8 cellular contexts compared by ENCODE assay signal in genomic region chrX:39854772-39855747, GRCh38.
DNase-seq lines count a peak whose midpoint lies in the region; ATAC-seq and TF ChIP-seq lines count a peak whose summit lies in the region.

No MANE protein-coding gene starts in this region.

- H3K9me3 ChIP-seq in spleen = no peaks in the 10 kb centered on the region

- H3K4me3 Mint-ChIP-seq in activated T-cell treated with anti-CD3 and anti-CD28 coated beads, Interleukin-2, amount 50 U/mL, for 72 hours = peak overlapping the region; percentile 93 to 96
- H3K4me3 Mint-ChIP-seq in mesothelial cell of epicardium = no peak overlapping the region

- DNase-seq in NOMO-1 treated with DMSO at 0.1 percent for 48 hours (lab: John Stamatoyannopoulos, UW; ENCODE audit: unreplicated experiment) (peak; percentile 79), spleen (no peak), NCI-H1092 (lab: John Stamatoyannopoulos, UW) (no peak), mesothelial cell of epicardium (ENCODE audit: low spot score in 2 of 2, unreplicated experiment in 2 of 2) (no peak), HuH-7.5 (ENCODE audit: low spot score) (no peak)
- DNase-seq in activated T-cell treated with anti-CD3 and anti-CD28 coated beads, Interleukin-2, amount 50 U/mL, for 72 hours = peak; percentile 75 to 89

- ATAC-seq in HG02588 (IDR thresholded peaks at IDR 0.05; ENCODE audit: unreplicated experiment) = peak; percentile 63
- ATAC-seq in activated T-cell treated with anti-CD3 and anti-CD28 coated beads, Interleukin-2, amount 50 U/mL, for 72 hours (replicated peaks in 1 of 2) = peak; percentile 81 to 83

- H3K27ac ChIP-seq in spleen = peak overlapping the region; percentile 39 to 84 (median 70)

- peak overlapping the region in 2 of 8 donors; percentile 27 to 49 for H3K4me3 ChIP-seq in spleen

- peaks cover 91% of the 10 kb centered on the region for H3K4me1 Mint-ChIP-seq in activated T-cell treated with anti-CD3 and anti-CD28 coated beads, Interleukin-2, amount 50 U/mL, for 72 hours (ENCODE audit: low read depth)
- H3K4me1 Mint-ChIP-seq in mesothelial cell of epicardium = peaks cover 27% of the 10 kb centered on the region

- H3K9me3 Mint-ChIP-seq in activated T-cell treated with anti-CD3 and anti-CD28 coated beads, Interleukin-2, amount 50 U/mL, for 72 hours = peaks cover 0 to 2% of the 10 kb centered on the region in 2 donors
- H3K9me3 Mint-ChIP-seq in mesothelial cell of epicardium = peaks cover 17% of the 10 kb centered on the region

- peak overlapping the region; percentile 96 for H3K27ac Mint-ChIP-seq in activated T-cell treated with anti-CD3 and anti-CD28 coated beads, Interleukin-2, amount 50 U/mL, for 72 hours
- H3K27ac Mint-ChIP-seq in mesothelial cell of epicardium = no peak overlapping the region

- H3K27me3 Mint-ChIP-seq in activated T-cell treated with anti-CD3 and anti-CD28 coated beads, Interleukin-2, amount 50 U/mL, for 72 hours (ENCODE audit: low read depth) = peaks cover 2% of the 10 kb centered on the region
- no peaks in the 10 kb centered on the region for H3K27me3 Mint-ChIP-seq in mesothelial cell of epicardium (ENCODE audit: low read depth)

- no peak for TF ChIP-seq CTCF in spleen (IDR thresholded peaks at IDR 0.05 in 8 of 11, conservative IDR thresholded peaks at IDR 0.05 in 3 of 11)
- TF ChIP-seq CTCF in mesothelial cell of epicardium (IDR thresholded peaks at IDR 0.05; ENCODE audit: unreplicated experiment) = no peak

- WGBS in spleen, 5 donors = 16 to 61% (median 26%) methylated on average over 13 to 17 of the region's 17 CpGs

- TF ChIP-seq POLR2A in GM15510 (IDR thresholded peaks at IDR 0.05; ENCODE audit: borderline replicate concordance, extremely low read depth, insufficient read length) = peak; percentile 53
- TF ChIP-seq POLR2A in spleen (IDR thresholded peaks at IDR 0.05) = no peak

- H3K4me1 ChIP-seq in spleen = peaks cover 10 to 55% (median 37%) of the 10 kb centered on the region in 6 donors

- intact Hi-C loops in spleen (cut with DNase I; ENCODE audit: low total_unique reads) = no loop called here

- peaks cover 7 to 13% of the 10 kb centered on the region in 2 donors for H3K36me3 Mint-ChIP-seq in activated T-cell treated with anti-CD3 and anti-CD28 coated beads, Interleukin-2, amount 50 U/mL, for 72 hours (ENCODE audit: insufficient read depth in 2 of 2)
- no peaks in the 10 kb centered on the region for H3K36me3 Mint-ChIP-seq in mesothelial cell of epicardium

- no peaks in the 10 kb centered on the region for H3K27me3 ChIP-seq in spleen (replicated peaks in 1 of 7)

- no peaks in the 10 kb centered on the region for H3K36me3 ChIP-seq in spleen

Comparison
In these comparisons a context has a peak if more than half of its experiments do, and no peak if none do; other contexts are left out.
1. DNase-seq: peak in NOMO-1 treated with DMSO at 0.1 percent for 48 hours (single experiment) and activated T-cell treated with anti-CD3 and anti-CD28 coated beads, Interleukin-2, amount 50 U/mL, for 72 hours (2 of 2); none in spleen (single experiment), NCI-H1092 (single experiment), mesothelial cell of epicardium (0 of 2) and HuH-7.5 (single experiment).